ENCODE assay signal across 23 cellular contexts in the genomic region with DNA sequence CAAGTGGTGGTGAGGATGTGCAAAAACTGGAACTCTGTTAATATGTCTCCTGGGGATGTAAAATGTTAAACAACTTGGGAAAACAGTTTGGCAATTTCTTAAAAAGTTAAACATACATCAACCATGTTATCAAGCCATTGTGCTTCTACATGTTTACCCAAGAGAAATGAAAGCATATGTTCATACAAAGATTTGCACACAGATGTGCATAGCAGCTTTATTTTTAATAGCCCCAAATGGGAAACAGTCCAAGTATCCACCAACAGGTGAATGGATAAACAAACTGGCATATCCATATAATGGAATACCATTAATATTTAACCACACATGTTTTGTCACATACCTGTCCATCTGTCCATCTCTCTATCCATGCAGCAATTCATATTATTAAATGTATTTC.
"Had no signal": no experiment of that assay in that cellular context is flagged by ENCODE, and none has a peak within 500 bp of the region (broad histone marks: within the 10 kb centered on the region; RNA-seq: fewer than 3 reads in every experiment).

No MANE protein-coding gene starts in this region.

- FAIRE-seq: endometrium had no signal

- H3K27ac Mint-ChIP-seq: activated CD4-positive, alpha-beta T cell treated with anti-CD3 and anti-CD28 coated beads for 36 hours; activated naive CD8-positive, alpha-beta T cell; nephron progenitor cell; stimulated activated effector memory CD8-positive, alpha-beta T cell treated with anti-CD3 and anti-CD28 coated beads, Interleukin-12 subunit alpha, Interleukin-12 subunit beta, amount 100 ng/mL, for 72 hours; stimulated activated naive CD8-positive, alpha-beta T cell treated with anti-CD3 and anti-CD28 coated beads, Interleukin-15, Interleukin-2, amounts not matched to agents 100 ng/mL and 50 ng/mL, for 24 hours had no signal

- DNase-seq: activated CD4-positive, alpha-beta T cell treated with anti-CD3 and anti-CD28 coated beads for 36 hours; activated CD4-positive, alpha-beta T cell treated with anti-CD3 and anti-CD28 coated beads, Interleukin-2, amount 50 U/mL, for 48 hours; activated CD4-positive, CD25-positive, alpha-beta regulatory T cell; activated CD8-positive, alpha-beta memory T cell treated with anti-CD3 and anti-CD28 coated beads for 24 hours; activated effector memory CD4-positive, alpha-beta T cell treated with Interleukin-2 at 50 U/mL for 16 hours; activated naive CD4-positive, alpha-beta T cell treated with Interleukin-2 at 50 U/mL for 16 hours; anterior cingulate cortex; body of pancreas; colonic mucosa; effector CD8-positive, alpha-beta T cell; esophagus squamous epithelium; foreskin melanocyte; islet precursor cell; left ventricle myocardium superior; nephron progenitor cell; retina; stimulated activated CD4-positive, alpha-beta T cell treated with anti-CD3 and anti-CD28 coated beads, Interleukin-4, amount 100 ng/mL, for 24 hours; trophoblast cell had no signal

- H3K4me3 Mint-ChIP-seq: activated CD4-positive, alpha-beta T cell treated with anti-CD3 and anti-CD28 coated beads for 36 hours; activated naive CD8-positive, alpha-beta T cell; nephron progenitor cell; stimulated activated effector memory CD8-positive, alpha-beta T cell treated with anti-CD3 and anti-CD28 coated beads, Interleukin-12 subunit alpha, Interleukin-12 subunit beta, amount 100 ng/mL, for 72 hours; stimulated activated naive CD8-positive, alpha-beta T cell treated with anti-CD3 and anti-CD28 coated beads, Interleukin-15, Interleukin-2, amounts not matched to agents 100 ng/mL and 50 ng/mL, for 24 hours had no signal

- H3K27me3 Mint-ChIP-seq: activated CD4-positive, alpha-beta T cell treated with anti-CD3 and anti-CD28 coated beads for 36 hours; activated naive CD8-positive, alpha-beta T cell; stimulated activated naive CD8-positive, alpha-beta T cell treated with anti-CD3 and anti-CD28 coated beads, Interleukin-15, Interleukin-2, amounts not matched to agents 100 ng/mL and 50 ng/mL, for 24 hours had no signal

- H3K9me3 Mint-ChIP-seq: stimulated activated effector memory CD8-positive, alpha-beta T cell treated with anti-CD3 and anti-CD28 coated beads, Interleukin-12 subunit alpha, Interleukin-12 subunit beta, amount 100 ng/mL, for 72 hours had no signal

- H3K36me3 Mint-ChIP-seq: stimulated activated effector memory CD8-positive, alpha-beta T cell treated with anti-CD3 and anti-CD28 coated beads, Interleukin-12 subunit alpha, Interleukin-12 subunit beta, amount 100 ng/mL, for 72 hours had no signal

- ATAC-seq: activated CD4-positive, alpha-beta T cell treated with anti-CD3 and anti-CD28 coated beads for 36 hours; body of pancreas; left ventricle myocardium superior; sciatic nerve; stimulated activated effector memory CD8-positive, alpha-beta T cell treated with anti-CD3 and anti-CD28 coated beads, Interleukin-12 subunit alpha, Interleukin-12 subunit beta, amount 100 ng/mL, for 72 hours had no signal
